In the genomic region with DNA sequence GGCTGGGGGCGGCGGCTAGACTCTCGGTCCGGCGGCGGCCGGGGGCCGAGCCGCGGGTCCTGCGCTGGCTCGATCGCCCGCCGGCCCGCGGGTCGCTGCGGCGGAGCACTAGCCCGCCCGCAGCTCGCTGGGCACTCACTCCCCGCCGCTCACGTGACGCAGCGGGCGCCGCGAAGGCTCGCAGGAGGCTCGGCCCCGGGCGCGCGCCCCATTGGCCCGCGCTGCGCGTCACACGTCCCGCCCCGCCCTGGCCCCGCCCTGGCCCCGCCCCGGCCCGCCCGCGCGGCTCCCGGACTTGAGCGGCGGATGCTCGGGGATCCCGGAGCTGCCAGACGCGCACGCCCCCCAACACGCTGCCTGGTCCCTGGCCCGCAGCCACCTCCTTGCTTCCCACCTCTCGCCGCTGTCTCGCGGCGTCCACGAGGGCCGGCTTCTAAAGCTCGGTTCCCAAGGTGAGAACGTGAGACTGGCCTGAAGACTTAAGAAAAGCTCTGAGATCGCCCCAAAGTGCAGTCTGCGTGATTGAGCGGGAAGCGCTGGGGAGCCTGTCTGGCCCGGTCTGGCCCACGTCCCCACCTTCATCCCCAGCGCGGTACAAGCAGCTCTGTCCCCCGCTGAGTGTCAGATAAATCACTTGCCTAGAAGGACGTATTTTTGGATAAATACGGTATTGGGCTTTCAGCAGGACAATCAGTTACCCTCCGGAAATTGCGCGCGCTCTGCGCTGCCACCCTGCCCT, we compare ENCODE assay signal across 8 cellular contexts. TPM values are rescaled to one million over a fixed set of nuclear protein-coding genes. Genes with fewer than 3 reads are reported as not detected.
DNase-seq lines count a peak whose midpoint lies in the region; ATAC-seq and TF ChIP-seq lines count a peak whose summit lies in the region.

KLF15 (minus strand) TSS at position 110 of the 739 bp plus-strand sequence. CDS start 4,486 bp downstream, outside the sequence.

- peak; percentile 25 to 95 (median 85) for DNase-seq in C1 segment of cervical spinal cord (lab: John Stamatoyannopoulos, UW)
- DNase-seq in activated T-cell treated with anti-CD3 and anti-CD28 coated beads, Interleukin-2, amount 50 U/mL, for 4 hours = peak; percentile 62
- DNase-seq in stimulated activated CD8-positive, alpha-beta memory T cell treated with anti-CD3 and anti-CD28 coated beads, Interleukin-4, amount 100 ng/mL, for 4 hours (ENCODE audit: low read depth in 2 of 2, low spot score in 1 of 2) = peak; percentile 37 to 43

- ATAC-seq in GM19452 (IDR thresholded peaks at IDR 0.05; ENCODE audit: unreplicated experiment) = peak; percentile 86
- ATAC-seq in HG03571 (IDR thresholded peaks at IDR 0.05; ENCODE audit: unreplicated experiment) = peak; percentile 69
- peak; percentile 94 to 96 for ATAC-seq in activated T-cell treated with anti-CD3 and anti-CD28 coated beads, Interleukin-2, amount 50 U/mL, for 4 hours

- peak within 1 kb of the TSS; percentile 42 for H3K9ac ChIP-seq in OCI-LY1 (ENCODE audit: low read length)
- H3K9ac ChIP-seq in mucosa of stomach (ENCODE audit: low read length) = peak within 1 kb of the TSS; percentile 49

- peaks cover 55% of the 10 kb centered on the region for H3K27me3 Mint-ChIP-seq in activated T-cell treated with anti-CD3 and anti-CD28 coated beads, Interleukin-2, amount 50 U/mL, for 4 hours (ENCODE audit: low read depth)

- no peaks in the 10 kb centered on the region for H3F3A ChIP-seq in OCI-LY1 (ENCODE audit: insufficient read depth, low read length)

- H3K4me2 ChIP-seq in OCI-LY1 (ENCODE audit: low read length) = peak within 1 kb of the TSS; percentile 85

- H3K36me3 ChIP-seq in OCI-LY1 (ENCODE audit: insufficient read depth, low read length) (no peaks in the 10 kb centered on the region), esophagus (ENCODE audit: control insufficient read depth in 2 of 2, insufficient read depth in 2 of 2, low read length in 1 of 2) (no peaks in the 10 kb centered on the region), mucosa of stomach (ENCODE audit: control insufficient read depth, insufficient read depth, low read length) (no peaks in the 10 kb centered on the region)

- peaks cover 9% of the 10 kb centered on the region for H3K4me1 Mint-ChIP-seq in activated T-cell treated with anti-CD3 and anti-CD28 coated beads, Interleukin-2, amount 50 U/mL, for 4 hours (ENCODE audit: low read depth)

- TF ChIP-seq CTCF in OCI-LY1 (IDR thresholded peaks at IDR 0.05; ENCODE audit: low read length) = no peak

- H3K27ac ChIP-seq in OCI-LY1 (ENCODE audit: low read depth, low read length, poor library complexity, severe bottlenecking) (no peak within 1 kb of the TSS), esophagus (ENCODE audit: low read depth in 2 of 2, low read length in 1 of 2) (peak within 1 kb of the TSS; percentile 86 to 89)

- H3K27me3 ChIP-seq in OCI-LY1 (ENCODE audit: insufficient read depth, low read length) = no peaks in the 10 kb centered on the region
- H3K27me3 ChIP-seq in esophagus (ENCODE audit: control insufficient read depth in 1 of 2, insufficient read depth in 2 of 2, low read length in 2 of 2) = peaks cover 0 to 3% of the 10 kb centered on the region in 2 donors
- peaks cover 32% of the 10 kb centered on the region for H3K27me3 ChIP-seq in mucosa of stomach (ENCODE audit: control insufficient read depth, insufficient read depth, low read length)

- H3K4me3 ChIP-seq in OCI-LY1 (ENCODE audit: low read depth, low read length, poor library complexity, severe bottlenecking) (peak within 1 kb of the TSS; percentile 58), esophagus (ENCODE audit: low read depth in 1 of 2, low read length in 2 of 2) (peak within 1 kb of the TSS; percentile 59 to 75), mucosa of stomach (ENCODE audit: low read length) (peak within 1 kb of the TSS; percentile 27)

- no peaks in the 10 kb centered on the region for H3K9me2 ChIP-seq in OCI-LY1 (ENCODE audit: low read depth, low read length)

- H3K9me3 ChIP-seq in OCI-LY1 (ENCODE audit: low read length) = no peaks in the 10 kb centered on the region
- no peaks in the 10 kb centered on the region for H3K9me3 ChIP-seq in esophagus (ENCODE audit: control insufficient read depth in 2 of 2, insufficient read depth in 1 of 2, low read depth in 1 of 2, low read length in 1 of 2)
- H3K9me3 ChIP-seq in mucosa of stomach (ENCODE audit: control insufficient read depth, low read length) = no peaks in the 10 kb centered on the region

- 0 to 1% methylated on average over 71 to 86 of the region's 86 CpGs for WGBS in esophagus, 2 donors

- no peaks in the 10 kb centered on the region for H3K9me3 Mint-ChIP-seq in activated T-cell treated with anti-CD3 and anti-CD28 coated beads, Interleukin-2, amount 50 U/mL, for 4 hours

- H3K4me3 Mint-ChIP-seq in activated T-cell treated with anti-CD3 and anti-CD28 coated beads, Interleukin-2, amount 50 U/mL, for 4 hours = peak within 1 kb of the TSS; percentile 80

- H3K79me2 ChIP-seq in OCI-LY1 (ENCODE audit: insufficient read depth, low read length) = no peaks in the 10 kb centered on the region

- peaks cover 12% of the 10 kb centered on the region for H3K4me1 ChIP-seq in OCI-LY1 (ENCODE audit: insufficient read depth, low read length, severe bottlenecking)
- peaks cover 6 to 8% of the 10 kb centered on the region in 2 donors for H3K4me1 ChIP-seq in esophagus (ENCODE audit: control insufficient read depth in 2 of 2, insufficient read depth in 2 of 2, low read length in 1 of 2)
- peaks cover 14% of the 10 kb centered on the region for H3K4me1 ChIP-seq in mucosa of stomach (ENCODE audit: control insufficient read depth, insufficient read depth, low read length)

- H4K20me1 ChIP-seq in OCI-LY1 (ENCODE audit: insufficient read depth, low read length) = no peaks in the 10 kb centered on the region

- no peak within 1 kb of the TSS for H2AFZ ChIP-seq in OCI-LY1 (ENCODE audit: low read length)

- H3K36me3 Mint-ChIP-seq in activated T-cell treated with anti-CD3 and anti-CD28 coated beads, Interleukin-2, amount 50 U/mL, for 4 hours (ENCODE audit: insufficient read depth) = no peaks in the 10 kb centered on the region

RNA-seq across cellular contexts. Expression of gene KLF15, which starts in this region (rescaled TPM):
- total RNA-seq in activated T-cell treated with anti-CD3 and anti-CD28 coated beads, Interleukin-2, amount 50 U/mL, for 4 hours = under 1 TPM; 0.18 to 0.28 (median 0.22) TPM
- polyA plus RNA-seq in esophagus = 1 to 10 TPM; 5.0 to 8.2 TPM

Comparison
In these comparisons a context has a peak if more than half of its experiments do, and no peak if none do; other contexts are left out.
1. Peak in DNase-seq and ATAC-seq in activated T-cell treated with anti-CD3 and anti-CD28 coated beads, Interleukin-2, amount 50 U/mL, for 4 hours; RNA of the gene not detected or under 1 TPM.